Comparison of ENCODE assay signal across 15 cellular contexts in the genomic region with DNA sequence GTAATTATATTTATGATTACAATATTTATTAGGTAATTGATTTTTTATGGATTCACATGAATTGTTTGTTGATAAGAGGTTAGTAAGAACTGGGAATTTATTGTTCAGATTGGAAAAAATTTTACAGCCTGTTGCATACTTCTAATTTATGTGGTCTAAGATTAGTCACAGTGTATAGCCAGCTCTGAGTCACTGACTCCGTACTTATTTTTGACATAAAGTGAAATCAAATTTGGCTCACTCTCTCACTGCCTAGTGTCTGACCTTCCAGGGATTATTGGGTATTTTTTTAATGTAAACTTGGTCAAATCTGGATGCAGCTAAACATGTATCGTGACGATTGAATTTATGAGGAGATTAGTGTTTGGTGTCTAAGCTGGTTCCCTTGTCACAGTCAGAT.
DNase-seq lines count a peak whose midpoint lies in the region; ATAC-seq, FAIRE-seq and TF ChIP-seq lines count a peak whose summit lies in the region.
"Had no signal": no experiment of that assay in that cellular context is flagged by ENCODE, and none has a peak within 500 bp of the region (broad histone marks: within the 10 kb centered on the region; RNA-seq: fewer than 3 reads in every experiment).

No MANE protein-coding gene starts in this region.

- H3K4me1 Mint-ChIP-seq in endodermal cell: no peaks in the 10 kb centered on the region
- H3K4me1 Mint-ChIP-seq: GM23338, neural progenitor cell had no signal

- H3K27ac ChIP-seq in esophagus muscularis mucosa (replicated peaks in 1 of 4): peak overlapping the region; percentile 14 to 53 (median 32)
- no peak overlapping the region for H3K27ac ChIP-seq in suprapubic skin
- no peak overlapping the region for H3K27ac ChIP-seq in endodermal cell (ENCODE audit: low read depth, low read length)
- H3K27ac ChIP-seq: neural progenitor cell, testis had no signal

- H3K36me3 Mint-ChIP-seq in endodermal cell (ENCODE audit: low read depth): no peaks in the 10 kb centered on the region
- H3K36me3 Mint-ChIP-seq: neural progenitor cell had no signal

- no peak overlapping the region for H3K9ac ChIP-seq in endodermal cell (ENCODE audit: extremely low read depth, low read length, poor library complexity, severe bottlenecking)
- H3K9ac ChIP-seq: neural progenitor cell had no signal

- intact Hi-C loops in esophagus muscularis mucosa (cut with DNase I): no loop called here

- FAIRE-seq in RCC 7860 (lab: Jason Lieb, UNC): peak; percentile 94

- H3K4me3 ChIP-seq in esophagus muscularis mucosa (no peak overlapping the region), suprapubic skin (no peak overlapping the region), endodermal cell (ENCODE audit: low read length) (no peak overlapping the region)
- H3K4me3 ChIP-seq: GM23338, neural progenitor cell, testis had no signal

- no peaks in the 10 kb centered on the region for H3K36me3 ChIP-seq in esophagus muscularis mucosa
- H3K36me3 ChIP-seq in suprapubic skin: no peaks in the 10 kb centered on the region
- no peaks in the 10 kb centered on the region for H3K36me3 ChIP-seq in endodermal cell (ENCODE audit: control insufficient read depth, insufficient read depth, low read length)
- H3K36me3 ChIP-seq: neural progenitor cell had no signal

- H3K9me3 ChIP-seq in esophagus muscularis mucosa (no peaks in the 10 kb centered on the region), suprapubic skin (no peaks in the 10 kb centered on the region), endodermal cell (ENCODE audit: control insufficient read depth, low read length) (no peaks in the 10 kb centered on the region)
- H3K9me3 ChIP-seq: testis had no signal

- no peak overlapping the region for H3K4me3 Mint-ChIP-seq in endodermal cell
- H3K4me3 Mint-ChIP-seq: GM23338, neural progenitor cell had no signal

- peaks cover 0 to 30% (median 19%) of the 10 kb centered on the region in 4 donors for H3K4me1 ChIP-seq in esophagus muscularis mucosa
- no peaks in the 10 kb centered on the region for H3K4me1 ChIP-seq in suprapubic skin
- H3K4me1 ChIP-seq in endodermal cell (ENCODE audit: control insufficient read depth, insufficient read depth, low read length): no peaks in the 10 kb centered on the region
- H3K4me1 ChIP-seq: neural progenitor cell, testis had no signal

- ATAC-seq in left lobe of liver: no peak
- no peak for ATAC-seq in HG03469 (IDR thresholded peaks at IDR 0.05; ENCODE audit: unreplicated experiment)
- ATAC-seq: GM23338 had no signal

- no peak overlapping the region for H3K27ac Mint-ChIP-seq in endodermal cell
- H3K27ac Mint-ChIP-seq: GM23338, neural progenitor cell had no signal

- 27% methylated on average over 3 of the region's 3 CpGs for WGBS in esophagus muscularis mucosa
- WGBS in suprapubic skin: 54% methylated on average over 3 of the region's 3 CpGs
- 88 to 100% methylated on average over 1 to 3 of the region's 3 CpGs for WGBS in endodermal cell (ENCODE audit: insufficient coverage in 1 of 2, insufficient read length in 1 of 2), 2 experiments

- no peaks in the 10 kb centered on the region for H3K9me3 Mint-ChIP-seq in endodermal cell
- H3K9me3 Mint-ChIP-seq: GM23338, neural progenitor cell had no signal

- TF ChIP-seq POLR2A in esophagus muscularis mucosa (IDR thresholded peaks at IDR 0.05; ENCODE audit: low read depth) (no peak), suprapubic skin (IDR thresholded peaks at IDR 0.05) (no peak)

- H3K27me3 ChIP-seq in esophagus muscularis mucosa (no peaks in the 10 kb centered on the region), suprapubic skin (no peaks in the 10 kb centered on the region), endodermal cell (ENCODE audit: control insufficient read depth, insufficient read depth, low read length, poor library complexity, severe bottlenecking) (no peaks in the 10 kb centered on the region)
- H3K27me3 ChIP-seq: neural progenitor cell, testis had no signal

- TF ChIP-seq EP300 in esophagus muscularis mucosa (IDR thresholded peaks at IDR 0.05): no peak
- TF ChIP-seq EP300 in suprapubic skin (IDR thresholded peaks at IDR 0.05): no peak

- TF ChIP-seq CTCF in esophagus muscularis mucosa (IDR thresholded peaks at IDR 0.05) (no peak), suprapubic skin (IDR thresholded peaks at IDR 0.05) (no peak), endodermal cell (conservative IDR thresholded peaks at IDR 0.05) (no peak)

- peak; percentile 92 for DNase-seq in EL
- peak; percentile 69 for DNase-seq in RCC 7860 (ENCODE audit: low spot score)
- no peak for DNase-seq in esophagus muscularis mucosa (ENCODE audit: extremely low spot score)
- peak; percentile 85 for DNase-seq in renal cortical epithelial cell (ENCODE audit: low read depth)
- no peak for DNase-seq in left lobe of liver (ENCODE audit: low spot score)
- DNase-seq in suprapubic skin (ENCODE audit: low spot score in 2 of 2): no peak
- no peak for DNase-seq in endodermal cell
- DNase-seq: activated T-cell treated with anti-CD3 and anti-CD28 coated beads, Interleukin-2, amount 50 U/mL, for 48 hours; DMS79 treated with DMSO at 0.1 percent for 48 hours; NCI-H1048; stimulated activated CD4-positive, alpha-beta T cell treated with anti-CD3 and anti-CD28 coated beads, Interleukin-4, amount 100 ng/mL, for 4 hours; testis had no signal

- no peaks in the 10 kb centered on the region for H3K27me3 Mint-ChIP-seq in endodermal cell (ENCODE audit: insufficient read depth)

Comparison
In these comparisons a context has a peak if more than half of its experiments do, and no peak if none do; other contexts are left out.
1. DNase-seq: peak in EL (single experiment), RCC 7860 (single experiment) and renal cortical epithelial cell (single experiment); none in esophagus muscularis mucosa (single experiment), left lobe of liver (single experiment), suprapubic skin (0 of 2) and endodermal cell (single experiment).
2. H3K27ac ChIP-seq: peak in esophagus muscularis mucosa (4 of 4); none in suprapubic skin (single experiment) and endodermal cell (single experiment).